8 cellular contexts compared by ENCODE assay signal in genomic region chr2:154623819-154624218, GRCh38.
A peak's percentile ranks its signal among the peaks of the same experiment; 100 is the strongest.
DNase-seq lines count a peak whose midpoint lies in the region; FAIRE-seq and TF ChIP-seq lines count a peak whose summit lies in the region.

No MANE protein-coding gene starts in this region.

- H4K8ac ChIP-seq in neuronal stem cell (ENCODE audit: low read depth, low read length): no peak overlapping the region

- H2BK5ac ChIP-seq in neuronal stem cell (ENCODE audit: low read length): no peak overlapping the region

- H3K36me3 ChIP-seq in PC-9 (ENCODE audit: low read depth) (no peaks in the 10 kb centered on the region), neuronal stem cell (replicated peaks in 1 of 2; ENCODE audit: control insufficient read depth in 2 of 2, insufficient read depth in 2 of 2, low read length in 2 of 2) (no peaks in the 10 kb centered on the region)

- intact Hi-C loops in PC-9 (cut with micrococcal nuclease; ENCODE audit: unreplicated experiment): loop anchor here (2.0 to 10.0 kb wide), 2 partner anchors 599 to 671 kb away; no protein-coding TSS in a partner anchor

- H3K79me1 ChIP-seq in neuronal stem cell (ENCODE audit: low read depth, low read length): no peaks in the 10 kb centered on the region

- no peaks in the 10 kb centered on the region for H3K9me3 Mint-ChIP-seq in activated CD4-positive, alpha-beta memory T cell treated with anti-CD3 and anti-CD28 coated beads, Interleukin-2, amount 10 ng/mL, durations not matched to agents 7 days and 5 days

- H2BK12ac ChIP-seq in neuronal stem cell (ENCODE audit: low read length): no peak overlapping the region

- no peak overlapping the region for H4K91ac ChIP-seq in neuronal stem cell (ENCODE audit: low read depth, low read length, poor library complexity)

- no peak overlapping the region for H3K14ac ChIP-seq in neuronal stem cell (ENCODE audit: low read length)

- H3K4me1 ChIP-seq in PC-9 (replicated peaks; ENCODE audit: insufficient read depth): no peaks in the 10 kb centered on the region
- peaks cover 0 to 3% of the 10 kb centered on the region in 2 donors for H3K4me1 ChIP-seq in neuronal stem cell (ENCODE audit: control insufficient read depth in 2 of 2, insufficient read depth in 1 of 2, low read depth in 1 of 2, low read length in 2 of 2)

- H3K4me3 ChIP-seq in PC-9: no peak overlapping the region
- H3K4me3 ChIP-seq in neuronal stem cell (ENCODE audit: low read length in 2 of 2): no peak overlapping the region

- H2AFZ ChIP-seq in PC-9 (no peak overlapping the region), neuronal stem cell (ENCODE audit: low read length) (no peak overlapping the region)

- no peak overlapping the region for H3K9ac ChIP-seq in neuronal stem cell (ENCODE audit: low read depth, low read length, poor library complexity)

- no peaks in the 10 kb centered on the region for H3K9me3 ChIP-seq in PC-9 (ENCODE audit: insufficient read depth, low read depth)
- no peaks in the 10 kb centered on the region for H3K9me3 ChIP-seq in neuronal stem cell (replicated peaks in 1 of 2; ENCODE audit: control insufficient read depth in 2 of 2, insufficient read depth in 1 of 2, low read depth in 1 of 2, low read length in 2 of 2)

- no peak overlapping the region for H3K23ac ChIP-seq in neuronal stem cell (ENCODE audit: low read depth, low read length, poor library complexity)

- no peak overlapping the region for H3K4me2 ChIP-seq in PC-9
- no peak overlapping the region for H3K4me2 ChIP-seq in neuronal stem cell (ENCODE audit: insufficient read depth, low read length, poor library complexity, severe bottlenecking)

- H3K79me2 ChIP-seq in PC-9 (ENCODE audit: low read depth): no peaks in the 10 kb centered on the region

- no peaks in the 10 kb centered on the region for H3K36me3 Mint-ChIP-seq in activated CD4-positive, alpha-beta memory T cell treated with anti-CD3 and anti-CD28 coated beads, Interleukin-2, amount 10 ng/mL, durations not matched to agents 7 days and 5 days (ENCODE audit: low read depth)

- no peaks in the 10 kb centered on the region for H4K20me1 ChIP-seq in PC-9 (ENCODE audit: insufficient read depth)

- TF ChIP-seq CTCF in PC-9 (conservative IDR thresholded peaks at IDR 0.05): peak; percentile 63; the same call in 1 of the 2 replicates

- H3K27me3 ChIP-seq in PC-9 (ENCODE audit: insufficient read depth, low read depth): no peaks in the 10 kb centered on the region
- no peaks in the 10 kb centered on the region for H3K27me3 ChIP-seq in neuronal stem cell (ENCODE audit: control insufficient read depth in 3 of 3, insufficient read depth in 3 of 3, low read depth in 1 of 3, low read length in 3 of 3)

- H3K18ac ChIP-seq in neuronal stem cell (ENCODE audit: low read length): no peak overlapping the region

- no peak overlapping the region for H3K4ac ChIP-seq in neuronal stem cell (ENCODE audit: low read length)

- no peaks in the 10 kb centered on the region for H3K9me2 ChIP-seq in PC-9 (ENCODE audit: insufficient read depth)

- H2BK15ac ChIP-seq in neuronal stem cell (ENCODE audit: low read length): no peak overlapping the region

- FAIRE-seq in A204.1 (lab: Jason Lieb, UNC): peak; percentile 83
- peak; percentile 75 for FAIRE-seq in GM18507 (lab: Jason Lieb, UNC)

- no peaks in the 10 kb centered on the region for H3F3A ChIP-seq in PC-9 (ENCODE audit: insufficient read depth, low read depth)

- CTCF ChIA-PET in PC-9 (lab: Charles Lee): interaction anchor here (0.7 kb wide), 2 partner anchors 617 to 688 kb away, joined by 3 read pairs; no protein-coding TSS in a partner anchor
- CTCF ChIA-PET in activated CD4-positive, alpha-beta memory T cell treated with anti-CD3 and anti-CD28 coated beads, Interleukin-2, amount 10 ng/mL, durations not matched to agents 7 days and 5 days (lab: Charles Lee): no interaction called here

- H3K4me1 Mint-ChIP-seq in activated CD4-positive, alpha-beta memory T cell treated with anti-CD3 and anti-CD28 coated beads, Interleukin-2, amount 10 ng/mL, durations not matched to agents 7 days and 5 days: no peaks in the 10 kb centered on the region

- no peak overlapping the region for H2BK120ac ChIP-seq in neuronal stem cell (ENCODE audit: low read depth, low read length)

- POLR2A ChIA-PET in PC-9 (lab: Charles Lee; ENCODE audit: unreplicated experiment): no interaction called here
- POLR2A ChIA-PET in activated CD4-positive, alpha-beta memory T cell treated with anti-CD3 and anti-CD28 coated beads, Interleukin-2, amount 10 ng/mL, durations not matched to agents 7 days and 5 days (lab: Charles Lee): no interaction called here

- no peak overlapping the region for H2AK5ac ChIP-seq in neuronal stem cell (ENCODE audit: low read depth, low read length)

- H3K4me3 Mint-ChIP-seq in activated CD4-positive, alpha-beta memory T cell treated with anti-CD3 and anti-CD28 coated beads, Interleukin-2, amount 10 ng/mL, durations not matched to agents 7 days and 5 days: no peak overlapping the region

- H3K27me3 Mint-ChIP-seq in activated CD4-positive, alpha-beta memory T cell treated with anti-CD3 and anti-CD28 coated beads, Interleukin-2, amount 10 ng/mL, durations not matched to agents 7 days and 5 days: no peaks in the 10 kb centered on the region

- no TSS peak for BruUV-seq in PC-9 (replicated peaks; lab: Mats Ljungman, UMichigan)

- no peak overlapping the region for H3K27ac Mint-ChIP-seq in activated CD4-positive, alpha-beta memory T cell treated with anti-CD3 and anti-CD28 coated beads, Interleukin-2, amount 10 ng/mL, durations not matched to agents 7 days and 5 days

- no peak for DNase-seq in GM18507 (ENCODE audit: extremely low spot score, insufficient read length, low read depth)
- peak; percentile 54 for DNase-seq in HS-5 (ENCODE audit: low read depth)
- peak in 1 of 2 experiments; percentile 21 for DNase-seq in PC-9
- peak; percentile 8 for DNase-seq in fibroblast of gingiva (ENCODE audit: low read depth)
- DNase-seq in neuronal stem cell (ENCODE audit: low spot score): peak; percentile 44
- no peak for DNase-seq in NCI-H128 (lab: John Stamatoyannopoulos, UW; ENCODE audit: unreplicated experiment)
- no peak for DNase-seq in activated CD4-positive, alpha-beta memory T cell treated with anti-CD3 and anti-CD28 coated beads, Interleukin-2, amount 10 ng/mL, durations not matched to agents 7 days and 5 days

- no CpG with 5 or more reads among the region's 3 CpGs for WGBS in neuronal stem cell (ENCODE audit: extremely low coverage in 2 of 2, insufficient read length in 2 of 2, insufficient replicate concordance in 1 of 2), 2 donors

- H3K27ac ChIP-seq in PC-9 (no peak overlapping the region), neuronal stem cell (replicated peaks; ENCODE audit: low read length) (no peak overlapping the region)

Comparison
In these comparisons a context has a peak if more than half of its experiments do, and no peak if none do; other contexts are left out.
1. DNase-seq: peak in HS-5 (single experiment), fibroblast of gingiva (single experiment) and neuronal stem cell (single experiment); none in GM18507 (single experiment), NCI-H128 (single experiment) and activated CD4-positive, alpha-beta memory T cell treated with anti-CD3 and anti-CD28 coated beads, Interleukin-2, amount 10 ng/mL, durations not matched to agents 7 days and 5 days (single experiment).